Comparison of ENCODE assay signal across 8 cellular contexts in genomic region chr5:25544652-25545249, GRCh38.
DNase-seq lines count a peak whose midpoint lies in the region; ATAC-seq and TF ChIP-seq lines count a peak whose summit lies in the region.

No MANE protein-coding gene starts in this region.

- TF ChIP-seq CTCF in GM12874 (IDR thresholded peaks at IDR 0.05; ENCODE audit: insufficient read depth, low read depth, low read length) (peak; percentile 45; the same call in 1 of the 2 replicates), RWPE1 (conservative IDR thresholded peaks at IDR 0.05; ENCODE audit: low read depth) (peak; percentile 63), prostate gland (IDR thresholded peaks at IDR 0.05) (peak in 2 of 4 experiments; percentile 21 to 41)

- POLR2A ChIA-PET in RWPE1 (lab: Yijun Ruan, JAX; ENCODE audit: low non-redundant PET), result no interaction called here

- 32% methylated on average over 6 of the region's 6 CpGs for WGBS in prostate gland

- no peak overlapping the region for H3K27ac Mint-ChIP-seq in activated CD8-positive, alpha-beta memory T cell treated with anti-CD3 and anti-CD28 coated beads, Interleukin-2, amount 10 ng/mL, durations not matched to agents 7 days and 5 days

- no peaks in the 10 kb centered on the region for H3K9me3 ChIP-seq in prostate gland

- no peaks in the 10 kb centered on the region for H3K27me3 Mint-ChIP-seq in activated CD8-positive, alpha-beta memory T cell treated with anti-CD3 and anti-CD28 coated beads, Interleukin-2, amount 10 ng/mL, durations not matched to agents 7 days and 5 days

- no peak for ATAC-seq in HG02852 (IDR thresholded peaks at IDR 0.05; ENCODE audit: unreplicated experiment)
- ATAC-seq in HG03025 (IDR thresholded peaks at IDR 0.05; ENCODE audit: low FRiP score, unreplicated experiment), result no peak
- no peak for ATAC-seq in activated CD8-positive, alpha-beta memory T cell treated with anti-CD3 and anti-CD28 coated beads, Interleukin-2, amount 10 ng/mL, durations not matched to agents 7 days and 5 days

- H3K9me3 Mint-ChIP-seq in activated CD8-positive, alpha-beta memory T cell treated with anti-CD3 and anti-CD28 coated beads, Interleukin-2, amount 10 ng/mL, durations not matched to agents 7 days and 5 days (ENCODE audit: low read depth), result peaks cover 11% of the 10 kb centered on the region

- no peaks in the 10 kb centered on the region for H3K27me3 ChIP-seq in prostate gland (replicated peaks; ENCODE audit: insufficient read depth)

- no peak overlapping the region for H3K4me3 ChIP-seq in prostate gland

- H3K4me1 ChIP-seq in prostate gland (replicated peaks), result no peaks in the 10 kb centered on the region

- TF ChIP-seq POLR2A in prostate gland (IDR thresholded peaks at IDR 0.05), result no peak

- no peaks in the 10 kb centered on the region for H3K36me3 Mint-ChIP-seq in activated CD8-positive, alpha-beta memory T cell treated with anti-CD3 and anti-CD28 coated beads, Interleukin-2, amount 10 ng/mL, durations not matched to agents 7 days and 5 days

- intact Hi-C loops in prostate gland (cut with DNase I), result no loop called here

- no peak overlapping the region for H3K27ac ChIP-seq in RWPE1
- H3K27ac ChIP-seq in prostate gland, result no peak overlapping the region

- no peaks in the 10 kb centered on the region for H3K36me3 ChIP-seq in prostate gland

- CTCF ChIA-PET in RWPE1 (lab: Yijun Ruan, JAX), result interaction anchor here (0.6 to 0.7 kb wide), 2 partner anchors 23 to 1156 kb away, joined by 3 to 4 read pairs; no protein-coding TSS in a partner anchor
- CTCF ChIA-PET in activated CD8-positive, alpha-beta memory T cell treated with anti-CD3 and anti-CD28 coated beads, Interleukin-2, amount 10 ng/mL, durations not matched to agents 7 days and 5 days (lab: Charles Lee), result no interaction called here

- H3K4me3 Mint-ChIP-seq in activated CD8-positive, alpha-beta memory T cell treated with anti-CD3 and anti-CD28 coated beads, Interleukin-2, amount 10 ng/mL, durations not matched to agents 7 days and 5 days, result no peak overlapping the region

- H3K4me1 Mint-ChIP-seq in activated CD8-positive, alpha-beta memory T cell treated with anti-CD3 and anti-CD28 coated beads, Interleukin-2, amount 10 ng/mL, durations not matched to agents 7 days and 5 days, result no peaks in the 10 kb centered on the region

- DNase-seq in HT-29 (ENCODE audit: low spot score) (peak; percentile 68), RWPE1 (ENCODE audit: low spot score) (peak; percentile 26), globus pallidus (ENCODE audit: low spot score) (peak; percentile 32), prostate gland (ENCODE audit: low spot score) (no peak)
- DNase-seq in activated CD8-positive, alpha-beta memory T cell treated with anti-CD3 and anti-CD28 coated beads, Interleukin-2, amount 10 ng/mL, durations not matched to agents 7 days and 5 days, result no peak

Comparison
In these comparisons a context has a peak if more than half of its experiments do, and no peak if none do; other contexts are left out.
1. DNase-seq: peak in HT-29 (single experiment), RWPE1 (single experiment) and globus pallidus (single experiment); none in prostate gland (single experiment) and activated CD8-positive, alpha-beta memory T cell treated with anti-CD3 and anti-CD28 coated beads, Interleukin-2, amount 10 ng/mL, durations not matched to agents 7 days and 5 days (single experiment).